Comparison of ENCODE assay signal across 23 cellular contexts in the genomic region with DNA sequence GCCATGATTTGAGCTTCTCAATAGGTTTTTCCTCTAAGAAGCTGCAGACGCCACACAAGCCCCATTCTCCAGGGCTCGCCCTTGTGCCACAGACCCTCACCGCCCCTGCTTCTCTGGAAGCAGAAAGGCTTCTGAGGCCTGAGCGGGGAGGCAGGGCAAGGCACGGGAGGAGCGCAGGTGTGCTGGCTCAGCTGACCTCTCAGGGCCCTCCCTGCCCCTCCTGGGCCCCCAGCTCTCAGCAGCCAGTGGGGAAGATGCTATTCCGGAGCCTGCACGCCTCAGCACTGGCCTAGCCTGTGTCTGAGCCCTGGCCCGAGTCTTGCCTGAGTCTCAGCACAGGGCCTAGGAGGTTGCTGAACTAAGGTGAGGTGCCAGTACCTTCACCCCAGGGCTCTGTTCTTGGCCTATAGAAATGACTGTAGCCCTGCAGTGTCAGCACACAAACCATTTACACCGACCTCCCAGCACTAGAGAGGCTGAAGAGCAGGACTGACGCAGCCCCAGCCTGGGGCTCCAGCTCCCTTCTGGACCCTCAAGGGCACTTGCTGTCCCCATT. TPM values are rescaled to one million over a fixed set of nuclear protein-coding genes. Genes with fewer than 3 reads are reported as not detected.
DNase-seq lines count a peak whose midpoint lies in the region; ATAC-seq and TF ChIP-seq lines count a peak whose summit lies in the region.
"Had no signal": no experiment of that assay in that cellular context is flagged by ENCODE, and none has a peak within 500 bp of the region (broad histone marks: within the 10 kb centered on the region; RNA-seq: fewer than 3 reads in every experiment).

No MANE protein-coding gene starts in this region.

- H2BK15ac ChIP-seq in H9 (ENCODE audit: low read depth, low read length) (no peak overlapping the region), neuronal stem cell (ENCODE audit: low read length) (no peak overlapping the region)

- H4K20me1 ChIP-seq in H9 (ENCODE audit: control insufficient read depth, insufficient read depth, insufficient read length), result no peaks in the 10 kb centered on the region

- peak overlapping the region; percentile 37 for H3K18ac ChIP-seq in H9 (ENCODE audit: insufficient read length, low read depth, low read length)
- peak overlapping the region; percentile 77 for H3K18ac ChIP-seq in neuronal stem cell (ENCODE audit: low read length)

- CTCF ChIA-PET in WTC11 (lab: Charles Lee), result interaction anchor here (1.4 kb wide), 1 partner anchor 47 kb away, joined by 9 read pairs; a partner anchor contains a TSS

- POLR2A ChIA-PET in WTC11 (lab: Charles Lee), result no interaction called here

- H2BK20ac ChIP-seq in H9 (ENCODE audit: low read depth, low read length, poor library complexity, severe bottlenecking), result no peak overlapping the region

- TF ChIP-seq CTCF in H9 (conservative IDR thresholded peaks at IDR 0.05) (no peak), WTC11 (IDR thresholded peaks at IDR 0.05) (no peak)

- H3K9ac ChIP-seq in H9 (ENCODE audit: extremely low read depth, insufficient read length, low read length) (no peak overlapping the region), neuronal stem cell (ENCODE audit: low read depth, low read length, poor library complexity) (peak overlapping the region; percentile 53)
- H3K9ac ChIP-seq: KMS-11 had no signal

- H3K23ac ChIP-seq in H9 (ENCODE audit: insufficient read length, low read depth, low read length) (no peak overlapping the region), neuronal stem cell (ENCODE audit: low read depth, low read length, poor library complexity) (no peak overlapping the region)

- peak; percentile 73 for ATAC-seq in WTC11
- peak; percentile 15 for ATAC-seq in aorta (ENCODE audit: low FRiP score)
- no peak for ATAC-seq in GM21723 (IDR thresholded peaks at IDR 0.05; ENCODE audit: unreplicated experiment)
- no peak for ATAC-seq in HG03442 (IDR thresholded peaks at IDR 0.05; ENCODE audit: unreplicated experiment)
- ATAC-seq: CD8-positive, alpha-beta T cell; PC-3; Right ventricle myocardium inferior had no signal

- H3K36me3 ChIP-seq in neuronal stem cell (replicated peaks in 1 of 2; ENCODE audit: control insufficient read depth in 2 of 2, insufficient read depth in 2 of 2, low read length in 2 of 2), result no peaks in the 10 kb centered on the region
- H3K36me3 ChIP-seq in aorta (ENCODE audit: control insufficient read depth in 1 of 2, insufficient read depth in 2 of 2, low read length in 1 of 2), result no peaks in the 10 kb centered on the region
- H3K36me3 ChIP-seq: SJCRH30 had no signal

- H3K27me3 ChIP-seq in H9 (ENCODE audit: insufficient read depth, low read length) (no peaks in the 10 kb centered on the region), neuronal stem cell (ENCODE audit: control insufficient read depth in 3 of 3, insufficient read depth in 3 of 3, low read depth in 1 of 3, low read length in 3 of 3) (peaks cover 0 to 54% (median 13%) of the 10 kb centered on the region in 3 experiments), aorta (ENCODE audit: control insufficient read depth in 1 of 2, insufficient read depth in 2 of 2, low read length in 1 of 2) (no peaks in the 10 kb centered on the region)

- H3K4me2 ChIP-seq in H9 (ENCODE audit: insufficient read depth, insufficient read length, low read length) (no peak overlapping the region), neuronal stem cell (ENCODE audit: insufficient read depth, low read length, poor library complexity, severe bottlenecking) (no peak overlapping the region)
- H3K4me2 ChIP-seq: KMS-11 had no signal

- H2AFZ ChIP-seq in H9 (ENCODE audit: low read length) (no peak overlapping the region), neuronal stem cell (ENCODE audit: low read length) (no peak overlapping the region)

- H3K27ac ChIP-seq in H9 (ENCODE audit: insufficient read length, low read depth, low read length) (no peak overlapping the region), neuronal stem cell (replicated peaks; ENCODE audit: low read length) (no peak overlapping the region), aorta (ENCODE audit: low read depth in 1 of 2, low read length in 2 of 2) (no peak overlapping the region)
- H3K27ac ChIP-seq: HL-60, KMS-11, SJCRH30 had no signal

- H4K91ac ChIP-seq in H9 (ENCODE audit: insufficient read length, low read depth, low read length) (no peak overlapping the region), neuronal stem cell (ENCODE audit: low read depth, low read length, poor library complexity) (no peak overlapping the region)

- DNase-seq in H9 (no peak), WTC11 (ENCODE audit: low spot score) (peak; percentile 28), neuronal stem cell (ENCODE audit: low spot score) (no peak), aorta (peak in 1 of 2 donors; percentile 33), inferior parietal cortex (ENCODE audit: extremely low spot score) (no peak)
- DNase-seq: C1 segment of cervical spinal cord; Caco-2; CD8-positive, alpha-beta T cell; MM.1S; NCI-H2029; NCI-H446; NCI-H524 treated with DMSO at 0.1 percent for 48 hours; NCI-H82; NK-92 treated with Interleukin-12 subunit alpha and Interleukin-12 subunit beta, amount 100 ng/mL, for 24 hours; PC-3; SJCRH30 had no signal

- H3K4me3 ChIP-seq in neuronal stem cell (ENCODE audit: low read length in 2 of 2) (peak overlapping the region in 1 of 2 donors; percentile 18), aorta (ENCODE audit: low read length in 2 of 2) (no peak overlapping the region)
- H3K4me3 ChIP-seq: SJCRH30 had no signal

- H3K79me2 ChIP-seq in H9 (ENCODE audit: insufficient read depth, low read length), result no peaks in the 10 kb centered on the region

- H2BK5ac ChIP-seq in H9 (ENCODE audit: insufficient read length, low read length) (no peak overlapping the region), neuronal stem cell (ENCODE audit: low read length) (peak overlapping the region; percentile 66)

- intact Hi-C loops in aorta (cut with DNase I), result no loop called here

- H3K27ac Mint-ChIP-seq in H9, result no peak overlapping the region
- H3K27ac Mint-ChIP-seq in WTC11, result no peak overlapping the region
- H3K27ac Mint-ChIP-seq: CD8-positive, alpha-beta T cell; IgD-negative memory B cell had no signal

- H2AK5ac ChIP-seq in H9 (ENCODE audit: insufficient read length, low read length) (no peak overlapping the region), neuronal stem cell (ENCODE audit: low read depth, low read length) (peak overlapping the region; percentile 89)

- H3K36me3 Mint-ChIP-seq in H9 (ENCODE audit: insufficient read depth in 1 of 3, low read depth in 3 of 3) (no peaks in the 10 kb centered on the region), WTC11 (no peaks in the 10 kb centered on the region)
- H3K36me3 Mint-ChIP-seq: CD8-positive, alpha-beta T cell; IgD-negative memory B cell had no signal

- no peak overlapping the region for H3T11ph ChIP-seq in H9 (ENCODE audit: low read length)

- H4K8ac ChIP-seq in H9 (replicated peaks; ENCODE audit: insufficient read length, low read depth, low read length) (no peak overlapping the region), neuronal stem cell (ENCODE audit: low read depth, low read length) (no peak overlapping the region)

- no peaks in the 10 kb centered on the region for H3K79me1 ChIP-seq in H9 (ENCODE audit: insufficient read depth, low read depth, low read length, poor library complexity, severe bottlenecking)
- H3K79me1 ChIP-seq in neuronal stem cell (ENCODE audit: low read depth, low read length), result no peaks in the 10 kb centered on the region

- H3K9me3 Mint-ChIP-seq in H9, result no peaks in the 10 kb centered on the region
- H3K9me3 Mint-ChIP-seq in WTC11, result no peaks in the 10 kb centered on the region
- H3K9me3 Mint-ChIP-seq: CD8-positive, alpha-beta T cell; IgD-negative memory B cell had no signal

- H3K14ac ChIP-seq in H9 (ENCODE audit: insufficient read depth, low read length) (peak overlapping the region; percentile 51; the same call in 1 of the 2 replicates), neuronal stem cell (ENCODE audit: low read length) (no peak overlapping the region)

- WGBS in H9 (ENCODE audit: extremely low coverage, insufficient read length, low lambda C conversion rate), result no CpG with 5 or more reads among the region's 11 CpGs
- WGBS in neuronal stem cell (ENCODE audit: extremely low coverage in 2 of 2, insufficient read length in 2 of 2, insufficient replicate concordance in 1 of 2), 2 donors, result no CpG with 5 or more reads among the region's 11 CpGs
- 89 to 90% methylated on average over 11 of the region's 11 CpGs for WGBS in aorta, 2 donors

- H3K4me3 Mint-ChIP-seq in H9 (no peak overlapping the region), WTC11 (no peak overlapping the region)
- H3K4me3 Mint-ChIP-seq: CD8-positive, alpha-beta T cell; IgD-negative memory B cell had no signal

- H3K23me2 ChIP-seq in H9 (ENCODE audit: insufficient read length, low read depth, low read length, poor library complexity, severe bottlenecking), result no peaks in the 10 kb centered on the region

- H3K9me3 ChIP-seq in H9 (ENCODE audit: control insufficient read depth, low read depth, low read length), result no peaks in the 10 kb centered on the region
- no peaks in the 10 kb centered on the region for H3K9me3 ChIP-seq in neuronal stem cell (replicated peaks in 1 of 2; ENCODE audit: control insufficient read depth in 2 of 2, insufficient read depth in 1 of 2, low read depth in 1 of 2, low read length in 2 of 2)
- H3K9me3 ChIP-seq in aorta (ENCODE audit: control insufficient read depth, low read length), result no peaks in the 10 kb centered on the region
- H3K9me3 ChIP-seq: Caco-2, SJCRH30 had no signal

- H3K27me3 Mint-ChIP-seq in H9 (ENCODE audit: low read depth) (peaks cover 4% of the 10 kb centered on the region), WTC11 (ENCODE audit: low read depth) (no peaks in the 10 kb centered on the region)

- H4K5ac ChIP-seq in H9 (ENCODE audit: insufficient read length, low read depth, low read length), result no peak overlapping the region

- peaks cover 6 to 36% of the 10 kb centered on the region in 2 experiments for H3K4me1 Mint-ChIP-seq in H9
- peaks cover 6% of the 10 kb centered on the region for H3K4me1 Mint-ChIP-seq in WTC11
- H3K4me1 Mint-ChIP-seq: IgD-negative memory B cell had no signal

- no peak overlapping the region for H3K56ac ChIP-seq in H9 (ENCODE audit: insufficient read length, low read depth, low read length)

- H2BK12ac ChIP-seq in H9 (ENCODE audit: insufficient read length, low read depth, low read length) (no peak overlapping the region), neuronal stem cell (ENCODE audit: low read length) (peak overlapping the region; percentile 24)

- H2BK120ac ChIP-seq in H9 (ENCODE audit: low read depth, low read length, poor library complexity, severe bottlenecking), result no peak overlapping the region
- no peak overlapping the region for H2BK120ac ChIP-seq in neuronal stem cell (ENCODE audit: low read depth, low read length)

- H3K4me1 ChIP-seq in H9 (ENCODE audit: insufficient read depth, low read length) (no peaks in the 10 kb centered on the region), neuronal stem cell (ENCODE audit: control insufficient read depth in 2 of 2, insufficient read depth in 1 of 2, low read depth in 1 of 2, low read length in 2 of 2) (peaks cover 6 to 20% of the 10 kb centered on the region in 2 donors), aorta (ENCODE audit: control insufficient read depth in 1 of 2, insufficient read depth in 2 of 2, low read length in 2 of 2) (no peaks in the 10 kb centered on the region)
- H3K4me1 ChIP-seq: Caco-2 had no signal

- H3K4ac ChIP-seq in H9 (ENCODE audit: low read depth, low read length) (no peak overlapping the region), neuronal stem cell (ENCODE audit: low read length) (peak overlapping the region; percentile 39)

RNA-seq across cellular contexts. Expression of a gene that starts 47.1 kb away (rescaled TPM):
- total RNA-seq in H9 (2021) (0.39 and 0.50 TPM in 2 replicates), WTC11 (2021) (0.39 to 0.44 TPM (median 0.44 TPM) in 3 replicates), aorta (not detected)
- 9.9 TPM for polyA plus RNA-seq in neuronal stem cell (2013, experiment 1 of 2)
- 9.4 TPM for polyA plus RNA-seq in neuronal stem cell (2013, experiment 2 of 2)
- polyA plus RNA-seq in aorta, result not detected
- total RNA-seq: A673; Caco-2; CD8-positive, alpha-beta T cell had no signal
- polyA plus RNA-seq: IgD-negative memory B cell had no signal

Comparison
In these comparisons a context has a peak if more than half of its experiments do, and no peak if none do; other contexts are left out.
1. ATAC-seq: peak in WTC11 (single experiment) and aorta (single experiment); none in GM21723 (single experiment) and HG03442 (single experiment).